ENCODE assay signal across 8 cellular contexts in the genomic region with DNA sequence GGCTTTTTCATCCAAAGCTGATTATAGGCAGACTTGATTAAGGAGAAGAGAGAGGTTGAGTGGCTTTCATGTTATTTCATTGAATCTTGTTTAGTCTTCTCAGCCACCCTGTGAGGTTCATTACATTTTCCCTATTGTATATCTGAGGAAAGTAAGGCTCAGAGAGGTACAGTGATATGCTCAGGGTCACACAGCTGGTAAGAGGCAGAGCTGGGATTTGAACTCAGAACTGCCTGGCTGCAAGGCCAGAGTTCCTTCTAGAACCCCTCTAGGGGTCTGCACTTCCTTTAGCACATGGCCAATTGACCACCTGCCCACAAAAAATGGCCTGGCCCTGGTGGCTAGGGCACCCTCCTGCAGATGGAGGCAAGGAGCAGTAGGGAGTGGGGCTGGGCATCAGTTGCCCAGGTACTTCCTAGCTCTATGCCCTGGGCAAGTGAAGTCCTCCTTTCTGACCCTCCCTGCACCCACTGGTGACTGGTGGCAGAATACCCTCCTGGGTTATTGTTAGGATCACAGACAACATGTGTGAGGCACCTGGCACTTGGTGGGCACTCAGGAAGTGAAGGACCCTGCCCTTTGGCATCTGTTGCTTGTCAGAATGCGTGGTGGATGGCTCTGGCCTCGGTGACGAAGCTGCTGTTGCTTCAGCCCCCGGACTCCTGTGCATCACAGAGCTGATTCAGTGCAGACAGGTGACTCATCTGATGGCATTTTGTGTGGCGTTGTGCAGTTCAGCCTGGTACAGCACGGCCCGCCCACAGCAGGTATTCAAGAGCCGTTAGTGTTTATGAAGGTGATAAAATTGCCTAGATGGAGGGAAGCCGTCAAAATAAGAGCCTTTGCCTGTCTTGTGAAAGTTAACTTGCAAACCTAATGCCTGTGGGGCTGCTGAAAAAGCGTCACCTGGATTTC.
DNase-seq lines count a peak whose midpoint lies in the region; ATAC-seq and TF ChIP-seq lines count a peak whose summit lies in the region.

No MANE protein-coding gene starts in this region.

- H3F3A ChIP-seq in GM23338 (replicated peaks; ENCODE audit: low read depth) = no peaks in the 10 kb centered on the region

- DNase-seq in GM23338 (ENCODE audit: low spot score) = no peak
- DNase-seq in RPMI7951 (ENCODE audit: low read depth) = peak; percentile 38
- DNase-seq in dorsolateral prefrontal cortex = peak in 7 of 10 donors; percentile 56 to 84 (median 70)
- peak; percentile 48 for DNase-seq in sigmoid colon
- no peak for DNase-seq in KBM-7

- peaks cover 42% of the 10 kb centered on the region for H3K4me1 Mint-ChIP-seq in GM23338

- no peak overlapping the region for H2AFZ ChIP-seq in GM23338

- no peak overlapping the region for H3K4me2 ChIP-seq in GM23338

- ATAC-seq in GM23338 (no peak), HG02981 (IDR thresholded peaks at IDR 0.05; ENCODE audit: unreplicated experiment) (no peak), GM21515 (IDR thresholded peaks at IDR 0.05; ENCODE audit: unreplicated experiment) (no peak), HG03196 (IDR thresholded peaks at IDR 0.05; ENCODE audit: unreplicated experiment) (no peak)

- 14 to 53% methylated on average over 10 of the region's 10 CpGs for WGBS in sigmoid colon, 2 donors

- H3K9me3 Mint-ChIP-seq in GM23338 = no peaks in the 10 kb centered on the region

- no peaks in the 10 kb centered on the region for H3K9me2 ChIP-seq in GM23338 (ENCODE audit: insufficient read depth)

- no peak overlapping the region; the same call in 1 of the 2 replicates for H3K27ac Mint-ChIP-seq in GM23338

- H3K27me3 ChIP-seq in GM23338 (ENCODE audit: insufficient read depth) = no peaks in the 10 kb centered on the region
- no peaks in the 10 kb centered on the region for H3K27me3 ChIP-seq in dorsolateral prefrontal cortex
- no peaks in the 10 kb centered on the region for H3K27me3 ChIP-seq in sigmoid colon

- no peaks in the 10 kb centered on the region for H3K9me3 ChIP-seq in sigmoid colon

- no peaks in the 10 kb centered on the region for H3K36me3 Mint-ChIP-seq in GM23338 (ENCODE audit: low read depth)

- H3K36me3 ChIP-seq in GM23338 (ENCODE audit: insufficient read depth) = no peaks in the 10 kb centered on the region
- H3K36me3 ChIP-seq in sigmoid colon = no peaks in the 10 kb centered on the region

- intact Hi-C loops in dorsolateral prefrontal cortex (cut with DNase I) (loop anchor here (5.0 to 10.0 kb wide), 2 partner anchors 208 to 216 kb away; no protein-coding TSS in a partner anchor), sigmoid colon (cut with DNase I) (no loop called here)

- peaks cover 17% of the 10 kb centered on the region for H3K4me1 ChIP-seq in GM23338 (ENCODE audit: insufficient read depth)
- peaks cover 0 to 35% (median 21%) of the 10 kb centered on the region in 4 donors for H3K4me1 ChIP-seq in sigmoid colon

- H3K4me3 ChIP-seq in GM23338 (no peak overlapping the region), dorsolateral prefrontal cortex (no peak overlapping the region), sigmoid colon (no peak overlapping the region)

- TF ChIP-seq EP300 in sigmoid colon (IDR thresholded peaks at IDR 0.05) = no peak

- in situ Hi-C loops in KBM-7 (cut with MboI; ENCODE audit: low pct_unique_long_range_greater_than_20kb, low sequenced_read_pairs) = no loop called here

- H3K4me3 Mint-ChIP-seq in GM23338 = no peak overlapping the region

- TF ChIP-seq CTCF in GM23338 (conservative IDR thresholded peaks at IDR 0.05; ENCODE audit: low read depth in 2 of 2) = no peak
- TF ChIP-seq CTCF in dorsolateral prefrontal cortex (IDR thresholded peaks at IDR 0.05 in 54 of 56, conservative IDR thresholded peaks at IDR 0.05 in 2 of 56; ENCODE audit: low read depth in 1 of 56, partially characterized antibody in 56 of 56) = no peak
- no peak for TF ChIP-seq CTCF in sigmoid colon (IDR thresholded peaks at IDR 0.05)

- no peaks in the 10 kb centered on the region; the same call in 1 of the 2 replicates for H4K20me1 ChIP-seq in GM23338 (replicated peaks; ENCODE audit: insufficient read depth)

- no peaks in the 10 kb centered on the region for H3K27me3 Mint-ChIP-seq in GM23338 (ENCODE audit: insufficient read depth, low read depth, poor library complexity)

- TF ChIP-seq POLR2A in sigmoid colon (IDR thresholded peaks at IDR 0.05) = no peak

- H3K79me2 ChIP-seq in GM23338 (replicated peaks; ENCODE audit: insufficient read depth) = no peaks in the 10 kb centered on the region; the same call in 1 of the 2 replicates

- 0 out of 2 replicates have a peak overlapping the region, but pooled peaks have one; percentile 13 for H3K27ac ChIP-seq in GM23338 (ENCODE audit: low read depth)
- peak overlapping the region in 38 of 59 donors; percentile 7 to 87 (median 70) for H3K27ac ChIP-seq in dorsolateral prefrontal cortex
- H3K27ac ChIP-seq in sigmoid colon = no peak overlapping the region

TF ChIP-seq in GM23338, 12 proteins besides CTCF, POLR2A, EP300 and RAD21:
- no peak for TF ChIP-seq STAT1 (IDR thresholded peaks at IDR 0.05; ENCODE audit: unreplicated experiment)

Comparison
In these comparisons a context has a peak if more than half of its experiments do, and no peak if none do; other contexts are left out.
1. DNase-seq: peak in RPMI7951 (single experiment), dorsolateral prefrontal cortex (7 of 10) and sigmoid colon (single experiment); none in GM23338 (single experiment) and KBM-7 (single experiment).
2. H3K27ac ChIP-seq: peak in GM23338 (single experiment) and dorsolateral prefrontal cortex (38 of 59); none in sigmoid colon (0 of 4).